In genomic region chr11:108569896-108570295, GRCh38 we compare ENCODE assay signal across 8 cellular contexts.
"Had no signal": no experiment of that assay in that cellular context is flagged by ENCODE, and none has a peak within 500 bp of the region (broad histone marks: within the 10 kb centered on the region; RNA-seq: fewer than 3 reads in every experiment).

No MANE protein-coding gene starts in this region.

- H3K4me1 Mint-ChIP-seq: IgD-negative memory B cell had no signal

- H3K9me3 ChIP-seq: HAP-1 had no signal

- H3K36me3 ChIP-seq: HAP-1 had no signal

- H3K4me3 Mint-ChIP-seq: GM23338, HFFc6, IgD-negative memory B cell had no signal

- H3K9me3 Mint-ChIP-seq: GM23338, HFFc6 had no signal

- H3K4me1 ChIP-seq: HAP-1 had no signal

- H3K27ac Mint-ChIP-seq: GM23338, HFFc6, IgD-negative memory B cell had no signal

- H3K27ac ChIP-seq: HL-60 had no signal

- DNase-seq: H7, HFFc6 had no signal

- H3K4me3 ChIP-seq: GM23338, HAP-1 had no signal

- ATAC-seq: GM23338, HCT116, HepG2 had no signal
